In the genomic region with DNA sequence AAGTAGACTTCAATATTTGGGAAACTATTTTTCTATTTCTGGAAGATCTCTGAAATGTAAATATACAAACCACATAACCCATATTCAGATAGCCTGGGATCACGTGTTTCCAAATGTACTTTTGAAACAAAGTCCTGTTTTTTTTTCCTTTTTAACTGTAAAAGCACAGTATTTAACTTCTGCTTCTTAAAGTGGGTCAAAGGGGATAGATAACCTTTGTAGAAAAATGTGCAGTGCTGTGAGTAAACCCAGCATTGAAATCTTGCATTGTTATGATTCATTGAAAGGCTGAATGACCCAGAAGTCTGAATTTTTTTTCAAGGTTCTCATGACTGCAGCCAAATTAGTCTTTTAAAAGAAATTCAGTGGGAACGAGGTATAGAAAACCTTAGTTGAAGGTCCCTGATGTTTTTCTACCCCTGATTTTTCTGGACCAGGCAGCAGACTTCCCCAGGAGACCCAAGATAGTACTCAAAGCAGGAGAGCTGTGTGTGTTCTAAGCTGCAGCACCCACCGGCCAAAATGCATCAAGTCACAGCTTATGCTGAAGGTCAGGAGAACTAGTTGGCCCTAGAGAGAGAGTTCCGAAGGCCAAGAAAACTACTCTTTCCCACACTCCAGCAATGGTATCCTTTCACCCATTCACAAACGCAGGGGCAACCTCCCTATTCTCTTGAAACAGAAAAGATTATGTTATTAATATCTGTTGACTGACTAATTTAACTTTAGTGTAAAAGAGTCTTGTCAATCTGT, we compare ENCODE assay signal across 8 cellular contexts. TPM values are rescaled to one million over a fixed set of nuclear protein-coding genes. Genes with fewer than 3 reads are reported as not detected.
DNase-seq lines count a peak whose midpoint lies in the region; TF ChIP-seq lines count a peak whose summit lies in the region.

No MANE protein-coding gene starts in this region.

- no peaks in the 10 kb centered on the region for H3K27me3 ChIP-seq in brain microvascular endothelial cell (replicated peaks)
- no peaks in the 10 kb centered on the region for H3K27me3 ChIP-seq in transverse colon

- peaks cover 58% of the 10 kb centered on the region for H3K36me3 Mint-ChIP-seq in activated T-cell treated with anti-CD3 and anti-CD28 coated beads, Interleukin-2, amount 50 U/mL, for 24 hours (ENCODE audit: low read depth)

- TF ChIP-seq EP300 in transverse colon (IDR thresholded peaks at IDR 0.05; ENCODE audit: low read depth): no peak

- H3K27ac ChIP-seq in brain microvascular endothelial cell (peak overlapping the region; percentile 99), transverse colon (peak overlapping the region; percentile 46 to 79 (median 70))

- H3K4me1 Mint-ChIP-seq in activated T-cell treated with anti-CD3 and anti-CD28 coated beads, Interleukin-2, amount 50 U/mL, for 24 hours (ENCODE audit: low read depth): peaks cover 82% of the 10 kb centered on the region

- H3K4me3 ChIP-seq in brain microvascular endothelial cell (ENCODE audit: low read depth, low read length): no peak overlapping the region
- peak overlapping the region in 1 of 4 donors; percentile 4 for H3K4me3 ChIP-seq in transverse colon

- H3K36me3 ChIP-seq in brain microvascular endothelial cell (replicated peaks): no peaks in the 10 kb centered on the region
- no peaks in the 10 kb centered on the region for H3K36me3 ChIP-seq in transverse colon

- H3K4me3 Mint-ChIP-seq in activated T-cell treated with anti-CD3 and anti-CD28 coated beads, Interleukin-2, amount 50 U/mL, for 24 hours: no peak overlapping the region

- no peaks in the 10 kb centered on the region for H3K27me3 Mint-ChIP-seq in activated T-cell treated with anti-CD3 and anti-CD28 coated beads, Interleukin-2, amount 50 U/mL, for 24 hours

- no peaks in the 10 kb centered on the region for H3K9me3 ChIP-seq in transverse colon

- no peak for TF ChIP-seq CTCF in brain microvascular endothelial cell (IDR thresholded peaks at IDR 0.05; ENCODE audit: low read depth, low read length, missing control alignments)
- no peak for TF ChIP-seq CTCF in transverse colon (IDR thresholded peaks at IDR 0.05)

- in situ Hi-C loops in brain microvascular endothelial cell (cut with HindIII; ENCODE audit: low pct_ligation_motif_present, low sequenced_read_pairs): no loop called here
- in situ Hi-C loops in transverse colon (cut with MboI; ENCODE audit: low pct_ligation_motif_present in 1 of 4, low pct_unique_long_range_greater_than_20kb in 1 of 4, low sequenced_read_pairs in 3 of 4): no loop called here

- TF ChIP-seq POLR2A in transverse colon (IDR thresholded peaks at IDR 0.05): no peak

- intact Hi-C loops in transverse colon (cut with DNase I; ENCODE audit: low total_unique reads): no loop called here

- H3K27ac Mint-ChIP-seq in activated T-cell treated with anti-CD3 and anti-CD28 coated beads, Interleukin-2, amount 50 U/mL, for 24 hours: peak overlapping the region; percentile 82

- 24 to 51% methylated on average over 3 to 5 of the region's 5 CpGs for WGBS in transverse colon (ENCODE audit: low coverage in 1 of 2), 2 donors

- H3K4me1 ChIP-seq in transverse colon: peaks cover 15 to 49% (median 25%) of the 10 kb centered on the region in 4 donors

- H3K9me3 Mint-ChIP-seq in activated T-cell treated with anti-CD3 and anti-CD28 coated beads, Interleukin-2, amount 50 U/mL, for 24 hours: no peaks in the 10 kb centered on the region

- no peak for DNase-seq in activated T-cell treated with anti-CD3 and anti-CD28 coated beads, Interleukin-2, amount 50 U/mL, for 24 hours
- no peak for DNase-seq in activated T-cell treated with anti-CD3 and anti-CD28 coated beads, Interleukin-2, amount 50 U/mL, for 1 hour
- DNase-seq in brain microvascular endothelial cell: peak; percentile 83
- peak; percentile 45 to 74 for DNase-seq in lung microvascular endothelial cell (ENCODE audit: low read depth in 2 of 2)
- DNase-seq in transverse colon: no peak
- DNase-seq in superior temporal gyrus (ENCODE audit: extremely low spot score): no peak
- no peak for DNase-seq in stimulated activated CD4-positive, alpha-beta T cell treated with anti-CD3 and anti-CD28 coated beads, Interleukin-4, amount 100 ng/mL, for 1 hour
- no peak for DNase-seq in SW 1271 (lab: John Stamatoyannopoulos, UW)

RNA-seq across cellular contexts. Expression of a gene that starts 43.6 kb away (rescaled TPM):
- total RNA-seq in lung microvascular endothelial cell (18.3 and 25.6 TPM in 2 replicates), transverse colon (1 to 10 TPM in 3 of 4 donors, under 1 TPM in 1; 0.80 to 9.7 (median 7.1) TPM)

RNA-seq across cellular contexts. Expression of a gene that starts 44.4 kb away (rescaled TPM):
- total RNA-seq in lung microvascular endothelial cell (47.7 and 54.6 TPM in 2 replicates), transverse colon (10 to 100 TPM in 2 of 4 donors, 1 to 10 TPM in 2; 3.2 to 25.4 (median 9.5) TPM)

Comparison
In these comparisons a context has a peak if more than half of its experiments do, and no peak if none do; other contexts are left out.
1. DNase-seq: peak in brain microvascular endothelial cell (single experiment) and lung microvascular endothelial cell (2 of 2); none in activated T-cell treated with anti-CD3 and anti-CD28 coated beads, Interleukin-2, amount 50 U/mL, for 24 hours (single experiment), activated T-cell treated with anti-CD3 and anti-CD28 coated beads, Interleukin-2, amount 50 U/mL, for 1 hour (single experiment), transverse colon (single experiment), superior temporal gyrus (single experiment), stimulated activated CD4-positive, alpha-beta T cell treated with anti-CD3 and anti-CD28 coated beads, Interleukin-4, amount 100 ng/mL, for 1 hour (single experiment) and SW 1271 (0 of 2).